31 cellular contexts compared by ENCODE assay signal in the genomic region with DNA sequence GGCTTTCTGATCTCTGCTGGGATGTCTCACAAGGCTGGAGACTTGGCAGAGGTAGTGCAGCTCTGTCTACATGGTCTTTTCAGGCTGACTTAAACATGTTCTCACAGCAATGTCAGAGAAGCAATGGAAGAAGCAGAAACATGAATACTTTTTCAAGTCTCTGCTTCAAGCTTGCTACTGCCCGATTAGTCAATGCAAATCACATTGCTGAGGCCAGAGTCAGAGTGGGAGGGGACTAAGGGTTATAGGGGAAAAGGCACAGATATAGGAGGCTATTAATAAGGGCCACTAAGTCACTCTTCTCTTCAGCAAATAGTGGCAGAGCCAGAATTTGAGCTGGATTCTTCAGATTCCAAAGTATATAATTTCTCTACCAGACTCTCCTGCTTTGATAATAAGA.
DNase-seq lines count a peak whose midpoint lies in the region; FAIRE-seq and TF ChIP-seq lines count a peak whose summit lies in the region.
"Had no signal": no experiment of that assay in that cellular context is flagged by ENCODE, and none has a peak within 500 bp of the region (broad histone marks: within the 10 kb centered on the region; RNA-seq: fewer than 3 reads in every experiment).

No MANE protein-coding gene starts in this region.

- H3K4me3 Mint-ChIP-seq in CD14-positive monocyte = no peak overlapping the region
- H3K4me3 Mint-ChIP-seq: activated naive CD4-positive, alpha-beta T cell treated with anti-CD3 and anti-CD28 coated beads, Interleukin-2, amount 10 ng/mL, durations not matched to agents 7 days and 5 days; nephron progenitor cell; T-cell had no signal

- DNase-seq in EH (ENCODE audit: low read depth) (peak; percentile 79), Karpas-422 (peak; percentile 95), bronchial epithelial cell (ENCODE audit: low read depth) (peak; percentile 67), kidney tubule cell (ENCODE audit: low spot score) (peak; percentile 52), CD14-positive monocyte (ENCODE audit: low spot score) (no peak), NCI-H2227 treated with DMSO at 0.1 percent for 48 hours (lab: John Stamatoyannopoulos, UW) (no peak), NCI-H2029 treated with DMSO at 0.1 percent for 48 hours (lab: John Stamatoyannopoulos, UW) (no peak), NCI-H446 (lab: John Stamatoyannopoulos, UW) (no peak)
- DNase-seq: activated CD4-positive, alpha-beta T cell treated with anti-CD3 and anti-CD28 coated beads, Interleukin-2, amount 50 U/mL, for 48 hours; activated CD8-positive, alpha-beta memory T cell treated with anti-CD3 and anti-CD28 coated beads, Interleukin-2, amount 50 U/mL, for 4 hours; activated naive CD4-positive, alpha-beta T cell treated with anti-CD3 and anti-CD28 coated beads, Interleukin-2, amount 10 ng/mL, durations not matched to agents 7 days and 5 days; amygdala; C1 segment of cervical spinal cord; cortex of kidney; DMS79 treated with DMSO at 0.1 percent for 48 hours; glutamatergic neuron; kidney; MV-4-11; NCI-H187 treated with DMSO at 0.1 percent for 48 hours; NCI-H526; nephron progenitor cell; SHP77 treated with DMSO at 0.1 percent for 48 hours; stimulated activated CD4-positive, alpha-beta T cell treated with anti-CD3 and anti-CD28 coated beads, Interleukin-2, amount 100 ng/mL, for 24 hours; stomach; T-cell; thyroid gland had no signal

- H3K9me2 ChIP-seq in Karpas-422 (replicated peaks; ENCODE audit: insufficient read depth, low read length) = no peaks in the 10 kb centered on the region

- no peak overlapping the region for H3K27ac Mint-ChIP-seq in CD14-positive monocyte
- H3K27ac Mint-ChIP-seq: activated naive CD4-positive, alpha-beta T cell treated with anti-CD3 and anti-CD28 coated beads, Interleukin-2, amount 10 ng/mL, durations not matched to agents 7 days and 5 days; nephron progenitor cell; T-cell had no signal

- H3K4me3 ChIP-seq in Karpas-422 (ENCODE audit: low read length) (peak overlapping the region; percentile 0; the same call in 1 of the 2 replicates), bronchial epithelial cell (ENCODE audit: low read depth, low read length) (no peak overlapping the region)
- H3K4me3 ChIP-seq: HAP-1, lung, stomach, thyroid gland had no signal

- peak overlapping the region; percentile 48 for H3K4me2 ChIP-seq in Karpas-422 (ENCODE audit: low read depth, low read length, poor library complexity, severe bottlenecking)
- H3K4me2 ChIP-seq: KMS-11 had no signal

- H3K9me3 ChIP-seq in Karpas-422 (ENCODE audit: low read length) = no peaks in the 10 kb centered on the region
- H3K9me3 ChIP-seq: HAP-1, stomach, thyroid gland had no signal

- H3K36me3 ChIP-seq in Karpas-422 (ENCODE audit: insufficient read depth, low read length) = no peaks in the 10 kb centered on the region; the same call in 1 of the 2 replicates
- H3K36me3 ChIP-seq in bronchial epithelial cell (ENCODE audit: control insufficient read depth, insufficient read depth, low read length) = no peaks in the 10 kb centered on the region
- H3K36me3 ChIP-seq: HAP-1, stomach, thyroid gland had no signal

- H3K4me1 Mint-ChIP-seq in CD14-positive monocyte = no peaks in the 10 kb centered on the region
- H3K4me1 Mint-ChIP-seq: activated naive CD4-positive, alpha-beta T cell treated with anti-CD3 and anti-CD28 coated beads, Interleukin-2, amount 10 ng/mL, durations not matched to agents 7 days and 5 days; T-cell had no signal

- H3K27me3 Mint-ChIP-seq in CD14-positive monocyte (ENCODE audit: low read depth in 3 of 3) = no peaks in the 10 kb centered on the region
- H3K27me3 Mint-ChIP-seq: activated naive CD4-positive, alpha-beta T cell treated with anti-CD3 and anti-CD28 coated beads, Interleukin-2, amount 10 ng/mL, durations not matched to agents 7 days and 5 days had no signal

- H3K27me3 ChIP-seq in Karpas-422 (ENCODE audit: low read length) (no peaks in the 10 kb centered on the region), bronchial epithelial cell (ENCODE audit: control insufficient read depth, insufficient read depth, low read length) (no peaks in the 10 kb centered on the region)
- H3K27me3 ChIP-seq: stomach, thyroid gland had no signal

- peak overlapping the region; percentile 74 for H3K27ac ChIP-seq in Karpas-422 (ENCODE audit: low read length)
- H3K27ac ChIP-seq: KMS-11, parathyroid adenoma, stomach, thyroid gland had no signal

- FAIRE-seq in bronchial epithelial cell (lab: Jason Lieb, UNC) = no peak
- FAIRE-seq: GM18507, kidney had no signal

- peaks cover 45% of the 10 kb centered on the region for H3K4me1 ChIP-seq in Karpas-422 (ENCODE audit: low read length)
- H3K4me1 ChIP-seq: HAP-1, parathyroid adenoma, stomach, thyroid gland had no signal

- peak overlapping the region; percentile 13 for H2AFZ ChIP-seq in Karpas-422 (ENCODE audit: low read length)
- H2AFZ ChIP-seq: parathyroid adenoma had no signal

- H3K79me2 ChIP-seq in Karpas-422 (ENCODE audit: low read length) = no peaks in the 10 kb centered on the region
- H3K79me2 ChIP-seq: parathyroid adenoma had no signal

- intact Hi-C loops in CD14-positive monocyte (cut with micrococcal nuclease) = no loop called here

- no peaks in the 10 kb centered on the region for H4K20me1 ChIP-seq in Karpas-422 (ENCODE audit: insufficient read depth, low read depth, low read length)

- H3K9ac ChIP-seq in Karpas-422 (ENCODE audit: low read length) = peak overlapping the region; percentile 42
- H3K9ac ChIP-seq: KMS-11, parathyroid adenoma had no signal

- TF ChIP-seq CTCF in bronchial epithelial cell (IDR thresholded peaks at IDR 0.05; ENCODE audit: insufficient read depth, low read length, severe bottlenecking) = no peak
- no peak for TF ChIP-seq CTCF in CD14-positive monocyte (IDR thresholded peaks at IDR 0.05)

- H3K9me3 Mint-ChIP-seq in CD14-positive monocyte = peaks cover 0 to 1% (median 0%) of the 10 kb centered on the region in 7 donors
- H3K9me3 Mint-ChIP-seq: activated naive CD4-positive, alpha-beta T cell treated with anti-CD3 and anti-CD28 coated beads, Interleukin-2, amount 10 ng/mL, durations not matched to agents 7 days and 5 days; nephron progenitor cell; T-cell had no signal

- H3K36me3 Mint-ChIP-seq in CD14-positive monocyte = no peaks in the 10 kb centered on the region
- H3K36me3 Mint-ChIP-seq: activated naive CD4-positive, alpha-beta T cell treated with anti-CD3 and anti-CD28 coated beads, Interleukin-2, amount 10 ng/mL, durations not matched to agents 7 days and 5 days; T-cell had no signal

Comparison
In these comparisons a context has a peak if more than half of its experiments do, and no peak if none do; other contexts are left out.
1. DNase-seq: peak in EH (single experiment), Karpas-422 (single experiment), bronchial epithelial cell (single experiment) and kidney tubule cell (single experiment); none in CD14-positive monocyte (single experiment), NCI-H2227 treated with DMSO at 0.1 percent for 48 hours (single experiment), NCI-H2029 treated with DMSO at 0.1 percent for 48 hours (single experiment) and NCI-H446 (0 of 2).